20 cellular contexts compared by ENCODE assay signal in genomic region chr4:73801692-73802091, GRCh38. TPM values are rescaled to one million over a fixed set of nuclear protein-coding genes. Genes with fewer than 3 reads are reported as not detected.
DNase-seq lines count a peak whose midpoint lies in the region; ATAC-seq, FAIRE-seq and TF ChIP-seq lines count a peak whose summit lies in the region.
"Had no signal": no experiment of that assay in that cellular context is flagged by ENCODE, and none has a peak within 500 bp of the region (broad histone marks: within the 10 kb centered on the region; RNA-seq: fewer than 3 reads in every experiment).

No MANE protein-coding gene starts in this region.

- TF ChIP-seq CTCF in MCF 10A (IDR thresholded peaks at IDR 0.05; ENCODE audit: unreplicated experiment) = no peak
- TF ChIP-seq CTCF in mammary epithelial cell (conservative IDR thresholded peaks at IDR 0.05 in 1 of 2, IDR thresholded peaks at IDR 0.05 in 1 of 2; ENCODE audit: extremely low read depth in 1 of 2, insufficient read depth in 1 of 2, low read depth in 1 of 2, low read length in 2 of 2) = no peak

- H3K4me2 ChIP-seq in mammary epithelial cell (ENCODE audit: insufficient read depth, low read depth, low read length) = no peak overlapping the region

- 80% methylated on average over 2 of the region's 2 CpGs for WGBS in mammary epithelial cell (ENCODE audit: low coverage, missing lambda C conversion rate)

- H2AFZ ChIP-seq in mammary epithelial cell (ENCODE audit: low read depth, low read length) = no peak overlapping the region

- dilution Hi-C loops in mammary epithelial cell (cut with HindIII; ENCODE audit: low sequenced_read_pairs) = no loop called here

- intact Hi-C loops in MCF 10A (cut with micrococcal nuclease) = no loop called here
- intact Hi-C loops in mammary epithelial cell (cut with micrococcal nuclease) = loop anchor here (2.0 kb wide), 1 partner anchor 17 kb away; no protein-coding TSS in a partner anchor

- no peak overlapping the region for H3K4me3 ChIP-seq in mammary epithelial cell (replicated peaks in 1 of 3; ENCODE audit: insufficient read depth in 1 of 3, low read depth in 2 of 3, low read length in 3 of 3)
- H3K4me3 ChIP-seq: BLaER1 treated with 17β-estradiol and CSF1 and Interleukin-3, amounts not matched to agents 10 nM and 100 nM had no signal

- CTCF ChIA-PET in MCF 10A (lab: Yijun Ruan, JAX) = interaction anchor here (0.6 to 1.4 kb wide), 3 partner anchors 71 to 853 kb away, joined by 3 to 4 read pairs (median 3); no protein-coding TSS in a partner anchor
- CTCF ChIA-PET in mammary epithelial cell (lab: Charles Lee; ENCODE audit: low non-redundant PET) = no interaction called here

- no peaks in the 10 kb centered on the region for H3K9me3 ChIP-seq in mammary epithelial cell (replicated peaks; ENCODE audit: insufficient read depth, low read length)

- H3K4me1 Mint-ChIP-seq in MCF 10A (ENCODE audit: insufficient read depth, unreplicated experiment) = no peaks in the 10 kb centered on the region
- H3K4me1 Mint-ChIP-seq: CD4-positive, CD25-positive, alpha-beta regulatory T cell; H9 had no signal

- H3K36me3 Mint-ChIP-seq in MCF 10A (ENCODE audit: insufficient read depth, unreplicated experiment) = no peaks in the 10 kb centered on the region
- H3K36me3 Mint-ChIP-seq: CD4-positive, CD25-positive, alpha-beta regulatory T cell; IgD-negative memory B cell had no signal

- no peak for FAIRE-seq in frontal cortex (lab: Jason Lieb, UNC)
- FAIRE-seq: G401.6, GM12892 had no signal

- in situ Hi-C loops in mammary epithelial cell (cut with MboI; ENCODE audit: low sequenced_read_pairs in 2 of 2) = no loop called here

- no peak for ATAC-seq in GM21529 (IDR thresholded peaks at IDR 0.05; ENCODE audit: unreplicated experiment)

- H3K27ac ChIP-seq in mammary epithelial cell (ENCODE audit: insufficient read depth, low read depth, low read length) = no peak overlapping the region
- H3K27ac ChIP-seq: BLaER1 treated with 17β-estradiol and CSF1 and Interleukin-3, amounts not matched to agents 10 nM and 100 nM had no signal

- no peak overlapping the region for H3K9ac ChIP-seq in mammary epithelial cell (ENCODE audit: insufficient read depth, low read length)
- H3K9ac ChIP-seq: BLaER1 treated with 17β-estradiol and CSF1 and Interleukin-3, amounts not matched to agents 10 nM and 100 nM had no signal

- no peaks in the 10 kb centered on the region for H3K79me2 ChIP-seq in mammary epithelial cell (ENCODE audit: insufficient read depth, low read length)

- no peaks in the 10 kb centered on the region for H3K27me3 ChIP-seq in mammary epithelial cell (ENCODE audit: insufficient read depth, low read length)
- H3K27me3 ChIP-seq: BLaER1 treated with 17β-estradiol and CSF1 and Interleukin-3, amounts not matched to agents 10 nM and 100 nM had no signal

- no peaks in the 10 kb centered on the region for H3K27me3 Mint-ChIP-seq in MCF 10A (ENCODE audit: insufficient read depth, unreplicated experiment)
- H3K27me3 Mint-ChIP-seq: CD4-positive, CD25-positive, alpha-beta regulatory T cell; IgD-negative memory B cell had no signal

- no peaks in the 10 kb centered on the region for H3K36me3 ChIP-seq in mammary epithelial cell (ENCODE audit: insufficient read depth, low read length)
- H3K36me3 ChIP-seq: BLaER1 treated with 17β-estradiol and CSF1 and Interleukin-3, amounts not matched to agents 10 nM and 100 nM had no signal

- no peaks in the 10 kb centered on the region for H4K20me1 ChIP-seq in mammary epithelial cell (ENCODE audit: insufficient read depth, low read length)
- H4K20me1 ChIP-seq: BLaER1 treated with 17β-estradiol and CSF1 and Interleukin-3, amounts not matched to agents 10 nM and 100 nM had no signal

- H3K27ac Mint-ChIP-seq in MCF 10A (ENCODE audit: low read depth, unreplicated experiment) = no peak overlapping the region
- H3K27ac Mint-ChIP-seq: CD4-positive, CD25-positive, alpha-beta regulatory T cell; H9; IgD-negative memory B cell had no signal

- POLR2A ChIA-PET in MCF 10A (lab: Yijun Ruan, JAX) = interaction anchor here (0.7 to 1.2 kb wide), 2 partner anchors 17 to 109 kb away, joined by 3 read pairs; no protein-coding TSS in a partner anchor

- BruUV-seq in MCF 10A (replicated peaks; lab: Mats Ljungman, UMichigan) (no TSS peak), mammary epithelial cell (replicated peaks; lab: Mats Ljungman, UMichigan) (no TSS peak)

- peak; percentile 5 for DNase-seq in NCI-H2029 (lab: John Stamatoyannopoulos, UW)
- no peak for DNase-seq in NCI-H2029 treated with DMSO at 0.1 percent for 48 hours (lab: John Stamatoyannopoulos, UW)
- peak; percentile 51 for DNase-seq in MCF 10A (ENCODE audit: unreplicated experiment)
- no peak for DNase-seq in mammary epithelial cell
- DNase-seq in kidney tubule cell (ENCODE audit: low spot score) = peak; percentile 29
- no peak for DNase-seq in frontal cortex (ENCODE audit: low spot score in 2 of 2)
- DNase-seq: 8988T; Calu3; CD4-positive, CD25-positive, alpha-beta regulatory T cell; DMS 273 treated with DMSO at 0.1 percent for 48 hours; DMS79 treated with DMSO at 0.1 percent for 48 hours; EL; GOT3; H9 had no signal

- H3K9me3 Mint-ChIP-seq in MCF 10A (ENCODE audit: unreplicated experiment) = peaks cover 10% of the 10 kb centered on the region

- no peaks in the 10 kb centered on the region for H3K4me1 ChIP-seq in mammary epithelial cell (ENCODE audit: insufficient read depth, low read length)

- no peak overlapping the region for H3K4me3 Mint-ChIP-seq in MCF 10A (ENCODE audit: unreplicated experiment)
- H3K4me3 Mint-ChIP-seq: CD4-positive, CD25-positive, alpha-beta regulatory T cell; H9; IgD-negative memory B cell had no signal

RNA-seq across cellular contexts. Expression of gene CXCL6, which starts 34.8 kb away (rescaled TPM):
- total RNA-seq in MCF 10A (2022) = not detected in 2 replicates
- total RNA-seq in mammary epithelial cell = under 1 TPM in 1 of 2 donors, not detected in 1; 0.17 TPM
- polyA plus RNA-seq in mammary epithelial cell = 0.06 TPM
- not detected for polyA minus RNA-seq in mammary epithelial cell
- total RNA-seq in frontal cortex = 0.41 TPM
- total RNA-seq: CD4-positive, CD25-positive, alpha-beta regulatory T cell; HT1080 had no signal
- polyA plus RNA-seq: CD4-positive, CD25-positive, alpha-beta regulatory T cell; IgD-negative memory B cell had no signal

RNA-seq across cellular contexts. Expression of gene PF4V1, which starts 51.4 kb away (rescaled TPM):
- total RNA-seq in MCF 10A (2022) (not detected in 2 replicates), mammary epithelial cell (not detected), frontal cortex (0.41 TPM)
- not detected for polyA plus RNA-seq in mammary epithelial cell
- not detected for polyA minus RNA-seq in mammary epithelial cell
- total RNA-seq: Calu3, H9, HT1080 had no signal
- polyA plus RNA-seq: CD4-positive, CD25-positive, alpha-beta regulatory T cell; IgD-negative memory B cell had no signal

Comparison
In these comparisons a context has a peak if more than half of its experiments do, and no peak if none do; other contexts are left out.
1. DNase-seq: peak in NCI-H2029 (single experiment), MCF 10A (single experiment) and kidney tubule cell (single experiment); none in NCI-H2029 treated with DMSO at 0.1 percent for 48 hours (single experiment), mammary epithelial cell (single experiment) and frontal cortex (0 of 2).